Comparison of ENCODE assay signal across 9 cellular contexts in the genomic region with DNA sequence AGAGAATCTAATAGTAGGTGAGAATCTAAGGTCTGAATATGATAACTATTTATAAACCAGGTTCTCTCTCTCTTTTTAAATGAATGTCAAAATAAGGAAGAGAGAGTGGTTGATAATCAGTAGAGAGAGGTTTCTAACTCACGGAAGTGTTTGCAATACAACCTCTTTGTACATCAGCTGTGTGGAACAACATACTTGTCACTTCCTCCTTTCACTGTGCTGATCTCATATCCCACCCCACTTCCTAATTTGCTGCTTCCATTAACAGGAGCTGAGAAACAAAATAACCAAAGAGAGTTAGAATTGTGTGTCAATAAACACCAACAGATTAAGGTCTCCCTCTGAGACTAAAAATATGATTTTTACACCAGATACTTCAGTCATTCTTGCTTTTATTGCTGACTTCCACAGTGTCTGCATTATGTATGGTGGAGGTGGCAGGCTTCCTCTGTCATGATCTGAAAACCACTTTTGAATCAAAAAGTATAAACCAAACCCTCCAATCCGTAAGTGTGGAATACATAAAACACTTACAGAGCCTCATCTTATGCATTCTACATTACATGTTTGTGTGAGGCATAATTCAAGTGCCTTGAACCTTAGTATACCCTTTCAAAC. TPM values are rescaled to one million over a fixed set of nuclear protein-coding genes. Genes with fewer than 3 reads are reported as not detected.
DNase-seq lines count a peak whose midpoint lies in the region; ATAC-seq and TF ChIP-seq lines count a peak whose summit lies in the region.
"Had no signal": no experiment of that assay in that cellular context is flagged by ENCODE, and none has a peak within 500 bp of the region (broad histone marks: within the 10 kb centered on the region; RNA-seq: fewer than 3 reads in every experiment).

No MANE protein-coding gene starts in this region.

- H3K27ac Mint-ChIP-seq in activated naive CD8-positive, alpha-beta T cell, result peak overlapping the region; percentile 64
- H3K27ac Mint-ChIP-seq in natural killer cell, result peak overlapping the region; percentile 84 to 91

- peaks cover 3% of the 10 kb centered on the region for H3K36me3 Mint-ChIP-seq in activated naive CD8-positive, alpha-beta T cell
- no peaks in the 10 kb centered on the region for H3K36me3 Mint-ChIP-seq in natural killer cell

- DNase-seq in Right ventricle myocardium inferior (ENCODE audit: missing footprints) (no peak), cardiac septum (ENCODE audit: low spot score) (no peak), natural killer cell (no peak), NCI-H2196 (lab: John Stamatoyannopoulos, UW; ENCODE audit: unreplicated experiment) (no peak), iPS-NIHi11 (ENCODE audit: low spot score) (no peak)
- no peak for DNase-seq in stimulated activated CD4-positive, alpha-beta T cell treated with anti-CD3 and anti-CD28 coated beads, Interleukin-4, amount 100 ng/mL, for 24 hours
- DNase-seq: DND-41 had no signal

- intact Hi-C loops in Right ventricle myocardium inferior (cut with DNase I), result no loop called here
- intact Hi-C loops in cardiac septum (cut with DNase I), result no loop called here
- intact Hi-C loops in natural killer cell (cut with micrococcal nuclease), result loop anchor here (1.0 kb wide), 1 partner anchor 25 kb away; the partner anchor contains the start of gene CACUL1

- H3K9me3 Mint-ChIP-seq in activated naive CD8-positive, alpha-beta T cell (ENCODE audit: low read depth), result no peaks in the 10 kb centered on the region
- H3K9me3 Mint-ChIP-seq in natural killer cell, result no peaks in the 10 kb centered on the region

- TF ChIP-seq CTCF in natural killer cell (IDR thresholded peaks at IDR 0.05), result no peak

- H3K27me3 Mint-ChIP-seq in activated naive CD8-positive, alpha-beta T cell, result no peaks in the 10 kb centered on the region
- no peaks in the 10 kb centered on the region for H3K27me3 Mint-ChIP-seq in natural killer cell (ENCODE audit: low read depth in 2 of 2)

- peaks cover 71% of the 10 kb centered on the region for H3K4me1 Mint-ChIP-seq in activated naive CD8-positive, alpha-beta T cell (ENCODE audit: low read depth)
- H3K4me1 Mint-ChIP-seq in natural killer cell, result peaks cover 51 to 57% of the 10 kb centered on the region in 2 donors

- peak overlapping the region; percentile 8 for H3K4me3 Mint-ChIP-seq in activated naive CD8-positive, alpha-beta T cell
- peak overlapping the region; percentile 64 for H3K4me3 Mint-ChIP-seq in natural killer cell

- peak; percentile 74 for ATAC-seq in Right ventricle myocardium inferior
- peak; percentile 93 for ATAC-seq in HG03159 (IDR thresholded peaks at IDR 0.05; ENCODE audit: unreplicated experiment)
- peak; percentile 86 to 93 (median 90) for ATAC-seq in natural killer cell

RNA-seq across cellular contexts. Expression of gene CACUL1, which starts 25.0 kb away (rescaled TPM):
- total RNA-seq in Right ventricle myocardium inferior (23.6 TPM), cardiac septum (31.6 TPM), natural killer cell (10 to 100 TPM; 45.4 to 65.9 (median 47.6) TPM)
